Comparison of ENCODE assay signal across 1 cellular context in genomic region chr14:73462078-73462715, GRCh38.
TF ChIP-seq lines count a peak whose summit lies in the region.

No MANE protein-coding gene starts in this region.

TF ChIP-seq in HepG2, 621 proteins besides CTCF, POLR2A, EP300 and RAD21 (continued from another document and continues in another):
- TF ChIP-seq SOX5 (CRISPR knock-in tag; IDR thresholded peaks at IDR 0.05; ENCODE audit: borderline replicate concordance) (peak; percentile 76), CREB1 (IDR thresholded peaks at IDR 0.05) (no peak), CREB1 (CRISPR knock-in tag; IDR thresholded peaks at IDR 0.05) (peak; percentile 60), LCORL (IDR thresholded peaks at IDR 0.05) (peak; percentile 77), LCORL (CRISPR knock-in tag; IDR thresholded peaks at IDR 0.05) (peak; percentile 76), GABPA (IDR thresholded peaks at IDR 0.05; ENCODE audit: low read depth, low read length) (no peak), GABPA (CRISPR knock-in tag; IDR thresholded peaks at IDR 0.05; ENCODE audit: low read depth) (no peak; the same call in 1 of the 2 replicates), PRDM10 (CRISPR knock-in tag; IDR thresholded peaks at IDR 0.05; ENCODE audit: low read depth) (no peak), ELF4 (CRISPR knock-in tag; IDR thresholded peaks at IDR 0.05; ENCODE audit: borderline replicate concordance) (no peak), ZNF296 (CRISPR knock-in tag; conservative IDR thresholded peaks at IDR 0.05) (no peak), ZNF768 (CRISPR knock-in tag; IDR thresholded peaks at IDR 0.05) (no peak), RNF219 (CRISPR knock-in tag; IDR thresholded peaks at IDR 0.05) (0 out of 2 replicates have a peak, but pooled peaks have one; percentile 49), FOXO4 (CRISPR knock-in tag; conservative IDR thresholded peaks at IDR 0.05) (no peak), SETDB1 (CRISPR knock-in tag; IDR thresholded peaks at IDR 0.05; ENCODE audit: borderline replicate concordance) (no peak), ZNF317 (CRISPR knock-in tag; IDR thresholded peaks at IDR 0.05) (peak; percentile 63; the same call in 1 of the 2 replicates), NR2F1 (CRISPR knock-in tag; IDR thresholded peaks at IDR 0.05) (no peak), MXD4 (CRISPR knock-in tag; IDR thresholded peaks at IDR 0.05) (no peak; the same call in 1 of the 2 replicates), SP4 (CRISPR knock-in tag; IDR thresholded peaks at IDR 0.05) (no peak), ZNF724P (CRISPR knock-in tag; IDR thresholded peaks at IDR 0.05; ENCODE audit: borderline replicate concordance) (no peak; the same call in 1 of the 2 replicates), ZNF232 (CRISPR knock-in tag; IDR thresholded peaks at IDR 0.05; ENCODE audit: borderline replicate concordance) (peak; percentile 91; the same call in 1 of the 2 replicates), CREBL2 (CRISPR knock-in tag; IDR thresholded peaks at IDR 0.05; ENCODE audit: borderline replicate concordance) (no peak), ATM (IDR thresholded peaks at IDR 0.05; ENCODE audit: borderline replicate concordance) (no peak), ZNF772 (CRISPR knock-in tag; IDR thresholded peaks at IDR 0.05) (peak; percentile 62; the same call in 1 of the 2 replicates), ZNF235 (CRISPR knock-in tag; IDR thresholded peaks at IDR 0.05; ENCODE audit: borderline replicate concordance) (no peak), TOPORS (CRISPR knock-in tag; IDR thresholded peaks at IDR 0.05) (no peak), NR2F6 (IDR thresholded peaks at IDR 0.05) (0 out of 2 replicates have a peak, but pooled peaks have one; percentile 8), NR2F6 (CRISPR knock-in tag; IDR thresholded peaks at IDR 0.05) (peak; percentile 66), ZBTB44 (CRISPR knock-in tag; IDR thresholded peaks at IDR 0.05) (no peak), ZBTB7B (CRISPR knock-in tag; IDR thresholded peaks at IDR 0.05) (no peak), ARNT (IDR thresholded peaks at IDR 0.05) (no peak), RARA (CRISPR knock-in tag; IDR thresholded peaks at IDR 0.05) (peak; percentile 69), TBL1XR1 (IDR thresholded peaks at IDR 0.05; ENCODE audit: borderline replicate concordance, low read length, partially characterized antibody) (peak; percentile 46), AFF4 (CRISPR knock-in tag; IDR thresholded peaks at IDR 0.05) (no peak), MAFG (CRISPR knock-in tag; IDR thresholded peaks at IDR 0.05) (no peak), MED13 (CRISPR knock-in tag; IDR thresholded peaks at IDR 0.05) (peak; percentile 19; the same call in 1 of the 2 replicates), ZNF879 (CRISPR knock-in tag; IDR thresholded peaks at IDR 0.05) (no peak), MAFF (IDR thresholded peaks at IDR 0.05; ENCODE audit: low read depth, low read length) (peak; percentile 80), YY1 (IDR thresholded peaks at IDR 0.05; ENCODE audit: insufficient read depth, insufficient replicate concordance, low read depth, low read length) (no peak), SPEN (CRISPR knock-in tag; IDR thresholded peaks at IDR 0.05; ENCODE audit: low read depth) (peak; percentile 82; the same call in 1 of the 2 replicates), BCL6 (CRISPR knock-in tag; IDR thresholded peaks at IDR 0.05) (peak; percentile 60), HIC2 (CRISPR knock-in tag; IDR thresholded peaks at IDR 0.05; ENCODE audit: low read depth) (peak; percentile 97), CENPBD1 (CRISPR knock-in tag; IDR thresholded peaks at IDR 0.05; ENCODE audit: borderline replicate concordance, low read depth) (no peak), ZNF549 (CRISPR knock-in tag; IDR thresholded peaks at IDR 0.05) (no peak), CHCHD3 (CRISPR knock-in tag; IDR thresholded peaks at IDR 0.05) (0 out of 2 replicates have a peak, but pooled peaks have one; percentile 29)
